12 cellular contexts compared by ENCODE assay signal in the genomic region with DNA sequence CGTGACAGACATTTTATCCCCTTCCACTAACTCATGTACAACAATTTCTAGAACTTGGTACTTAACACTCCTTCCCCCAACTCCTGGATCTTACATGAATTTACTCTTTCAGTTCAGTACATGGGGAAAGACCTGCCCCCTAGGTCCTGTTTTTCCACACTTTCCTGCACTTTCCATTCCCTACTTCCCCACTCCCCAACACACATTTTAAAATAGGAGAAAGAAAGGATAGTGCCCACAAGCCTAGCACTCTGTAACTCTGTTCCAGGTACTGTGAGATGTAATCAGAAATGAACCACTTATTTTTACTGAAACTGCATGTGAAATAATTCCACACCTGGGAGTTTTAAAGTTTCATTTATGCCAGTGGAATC. TPM values are rescaled to one million over a fixed set of nuclear protein-coding genes. Genes with fewer than 3 reads are reported as not detected.
A peak's percentile ranks its signal among the peaks of the same experiment; 100 is the strongest.
DNase-seq lines count a peak whose midpoint lies in the region; ATAC-seq and TF ChIP-seq lines count a peak whose summit lies in the region.
"Had no signal": no experiment of that assay in that cellular context is flagged by ENCODE, and none has a peak within 500 bp of the region (broad histone marks: within the 10 kb centered on the region; RNA-seq: fewer than 3 reads in every experiment).

No MANE protein-coding gene starts in this region.

- no peaks in the 10 kb centered on the region for H4K20me1 ChIP-seq in SK-N-SH (ENCODE audit: insufficient read depth)

- H3K9me3 ChIP-seq in SK-N-SH, result no peaks in the 10 kb centered on the region
- no peaks in the 10 kb centered on the region for H3K9me3 ChIP-seq in right lobe of liver
- no peaks in the 10 kb centered on the region for H3K9me3 ChIP-seq in suprapubic skin

- TF ChIP-seq POLR2A in right lobe of liver (IDR thresholded peaks at IDR 0.05), result no peak
- no peak for TF ChIP-seq POLR2A in suprapubic skin (IDR thresholded peaks at IDR 0.05)

- TF ChIP-seq CTCF in SK-N-SH (IDR thresholded peaks at IDR 0.05) (no peak), right lobe of liver (IDR thresholded peaks at IDR 0.05) (no peak), suprapubic skin (IDR thresholded peaks at IDR 0.05) (no peak)

- H3K4me2 ChIP-seq in SK-N-SH, result peak overlapping the region; percentile 90

- TF ChIP-seq EP300 in SK-N-SH (IDR thresholded peaks at IDR 0.05; ENCODE audit: borderline replicate concordance in 1 of 2, low read depth in 1 of 2, low read length in 1 of 2), result no peak
- no peak for TF ChIP-seq EP300 in suprapubic skin (IDR thresholded peaks at IDR 0.05)

- H3K4me3 ChIP-seq in SK-N-SH (ENCODE audit: low read depth in 2 of 2, low read length in 1 of 2) (peak overlapping the region; percentile 67 to 70), right lobe of liver (peak overlapping the region; percentile 77 to 82 (median 79)), suprapubic skin (peak overlapping the region; percentile 68)

- H3K36me3 ChIP-seq in SK-N-SH (replicated peaks in 1 of 2; ENCODE audit: control insufficient read depth in 1 of 2, insufficient read depth in 2 of 2, low read length in 1 of 2) (peaks cover 0 to 3% of the 10 kb centered on the region in 2 experiments), right lobe of liver (no peaks in the 10 kb centered on the region), suprapubic skin (no peaks in the 10 kb centered on the region)
- H3K36me3 ChIP-seq: MG63 had no signal

- CTCF ChIA-PET in SK-N-SH (lab: Yijun Ruan, JAX), result no interaction called here

- no peak for TF ChIP-seq RAD21 in SK-N-SH (IDR thresholded peaks at IDR 0.05; ENCODE audit: low read length)

- H3K27me3 ChIP-seq in SK-N-SH (ENCODE audit: insufficient read depth) (no peaks in the 10 kb centered on the region), right lobe of liver (no peaks in the 10 kb centered on the region), suprapubic skin (no peaks in the 10 kb centered on the region)
- H3K27me3 ChIP-seq: MG63 had no signal

- peaks cover 64% of the 10 kb centered on the region for H3K79me2 ChIP-seq in SK-N-SH (ENCODE audit: insufficient read depth)

- POLR2A ChIA-PET in SK-N-SH (lab: Yijun Ruan, JAX), result no interaction called here

- intact Hi-C loops in right lobe of liver (cut with DNase I), result no loop called here

- no peak overlapping the region for H2AFZ ChIP-seq in SK-N-SH (ENCODE audit: low read depth)

- no peak for DNase-seq in SK-N-SH
- DNase-seq in dermis blood vessel endothelial cell, result peak; percentile 35
- DNase-seq in right lobe of liver, result no peak
- no peak for DNase-seq in suprapubic skin (ENCODE audit: low spot score in 2 of 2)
- DNase-seq in NCI-H446 (lab: John Stamatoyannopoulos, UW), result no peak
- no peak for DNase-seq in occipital lobe (lab: John Stamatoyannopoulos, UW)
- no peak for DNase-seq in SKM-1 treated with dmso at 0.1 percent for 144 hours (lab: John Stamatoyannopoulos, UW; ENCODE audit: unreplicated experiment)
- DNase-seq: activated T-cell treated with anti-CD3 and anti-CD28 coated beads, Interleukin-2, amount 50 U/mL, for 48 hours; foreskin fibroblast; MG63; NCI-H2171 had no signal

- peak overlapping the region; percentile 92 to 93 for H3K27ac ChIP-seq in SK-N-SH (ENCODE audit: low read depth in 2 of 2, low read length in 1 of 2)
- H3K27ac ChIP-seq in right lobe of liver, result peak overlapping the region; percentile 90 to 93 (median 92)
- H3K27ac ChIP-seq in suprapubic skin, result peak overlapping the region; percentile 84

- peak overlapping the region; percentile 88 for H3K9ac ChIP-seq in SK-N-SH

- ATAC-seq in SK-N-SH treated with all-trans-retinoic acid at 6 μM for 48 hours (no peak), right lobe of liver (no peak)

- peaks cover 35% of the 10 kb centered on the region for H3F3A ChIP-seq in SK-N-SH (replicated peaks; ENCODE audit: insufficient read depth)

- no peaks in the 10 kb centered on the region for H3K9me2 ChIP-seq in SK-N-SH

- no peaks in the 10 kb centered on the region; a peak in 1 of 4 replicates for H3K4me1 ChIP-seq in SK-N-SH (ENCODE audit: control insufficient read depth in 1 of 2, insufficient read depth in 2 of 2, low read depth in 1 of 2, low read length in 1 of 2)
- peaks cover 0 to 38% (median 4%) of the 10 kb centered on the region in 4 donors for H3K4me1 ChIP-seq in right lobe of liver
- peaks cover 26% of the 10 kb centered on the region for H3K4me1 ChIP-seq in suprapubic skin

- WGBS in SK-N-SH (ENCODE audit: low lambda C conversion rate), result 16% methylated on average over 1 of the region's 1 CpG
- whole genome bisulfite sequencing in right lobe of liver (ENCODE audit: insufficient coverage, low coverage, low lambda C conversion rate, missing lambda C conversion rate), result 17% methylated on average over 1 of the region's 1 CpG
- 60% methylated on average over 1 of the region's 1 CpG for WGBS in suprapubic skin

TF ChIP-seq in SK-N-SH, 30 proteins besides CTCF, POLR2A, EP300 and RAD21:
- TF ChIP-seq RXRA (IDR thresholded peaks at IDR 0.05; ENCODE audit: borderline replicate concordance, low read depth), result no peak
- TF ChIP-seq TCF12 (IDR thresholded peaks at IDR 0.05), result no peak
- no peak for TF ChIP-seq FOXJ3 (CRISPR knock-in tag; IDR thresholded peaks at IDR 0.05)
- no peak for TF ChIP-seq ELF1 (IDR thresholded peaks at IDR 0.05)
- TF ChIP-seq GATA2 (CRISPR knock-in tag; IDR thresholded peaks at IDR 0.05), result no peak
- TF ChIP-seq, protein P1, sequence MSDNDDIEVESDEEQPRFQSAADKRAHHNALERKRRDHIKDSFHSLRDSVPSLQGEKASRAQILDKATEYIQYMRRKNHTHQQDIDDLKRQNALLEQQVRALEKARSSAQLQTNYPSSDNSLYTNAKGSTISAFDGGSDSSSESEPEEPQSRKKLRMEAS (IDR thresholded peaks at IDR 0.05; ENCODE audit: low read depth), result no peak
- no peak for TF ChIP-seq MEF2A (IDR thresholded peaks at IDR 0.05; ENCODE audit: borderline replicate concordance, low read depth)
- TF ChIP-seq GABPA (IDR thresholded peaks at IDR 0.05; ENCODE audit: low read depth), result no peak
- TF ChIP-seq, protein P2, sequence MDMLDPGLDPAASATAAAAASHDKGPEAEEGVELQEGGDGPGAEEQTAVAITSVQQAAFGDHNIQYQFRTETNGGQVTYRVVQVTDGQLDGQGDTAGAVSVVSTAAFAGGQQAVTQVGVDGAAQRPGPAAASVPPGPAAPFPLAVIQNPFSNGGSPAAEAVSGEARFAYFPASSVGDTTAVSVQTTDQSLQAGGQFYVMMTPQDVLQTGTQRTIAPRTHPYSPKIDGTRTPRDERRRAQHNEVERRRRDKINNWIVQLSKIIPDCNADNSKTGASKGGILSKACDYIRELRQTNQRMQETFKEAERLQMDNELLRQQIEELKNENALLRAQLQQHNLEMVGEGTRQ (IDR thresholded peaks at IDR 0.05; ENCODE audit: borderline replicate concordance, low read depth, low read length), result no peak
- TF ChIP-seq RFX5 (IDR thresholded peaks at IDR 0.05; ENCODE audit: low read length), result no peak

TF ChIP-seq in SK-N-SH treated with all-trans-retinoic acid at 6 μM for 48 hours, 23 proteins besides CTCF, POLR2A, EP300 and RAD21 (continues in another document):
- TF ChIP-seq, protein P3, sequence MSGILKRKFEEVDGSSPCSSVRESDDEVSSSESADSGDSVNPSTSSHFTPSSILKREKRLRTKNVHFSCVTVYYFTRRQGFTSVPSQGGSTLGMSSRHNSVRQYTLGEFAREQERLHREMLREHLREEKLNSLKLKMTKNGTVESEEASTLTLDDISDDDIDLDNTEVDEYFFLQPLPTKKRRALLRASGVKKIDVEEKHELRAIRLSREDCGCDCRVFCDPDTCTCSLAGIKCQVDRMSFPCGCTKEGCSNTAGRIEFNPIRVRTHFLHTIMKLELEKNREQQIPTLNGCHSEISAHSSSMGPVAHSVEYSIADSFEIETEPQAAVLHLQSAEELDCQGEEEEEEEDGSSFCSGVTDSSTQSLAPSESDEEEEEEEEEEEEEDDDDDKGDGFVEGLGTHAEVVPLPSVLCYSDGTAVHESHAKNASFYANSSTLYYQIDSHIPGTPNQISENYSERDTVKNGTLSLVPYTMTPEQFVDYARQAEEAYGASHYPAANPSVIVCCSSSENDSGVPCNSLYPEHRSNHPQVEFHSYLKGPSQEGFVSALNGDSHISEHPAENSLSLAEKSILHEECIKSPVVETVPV (CRISPR knock-in tag; IDR thresholded peaks at IDR 0.05), result no peak
- TF ChIP-seq GLIS3 (CRISPR knock-in tag; IDR thresholded peaks at IDR 0.05) (no peak), RARB (CRISPR knock-in tag; IDR thresholded peaks at IDR 0.05) (no peak), ZFP30 (CRISPR knock-in tag; IDR thresholded peaks at IDR 0.05) (no peak), ZFP3 (CRISPR knock-in tag; IDR thresholded peaks at IDR 0.05) (no peak), CSDC2 (CRISPR knock-in tag; IDR thresholded peaks at IDR 0.05) (no peak), ZNF8 (CRISPR knock-in tag; IDR thresholded peaks at IDR 0.05) (no peak), ARNTL (CRISPR knock-in tag; IDR thresholded peaks at IDR 0.05; ENCODE audit: borderline replicate concordance, low read depth) (no peak)
- TF ChIP-seq, protein P4, sequence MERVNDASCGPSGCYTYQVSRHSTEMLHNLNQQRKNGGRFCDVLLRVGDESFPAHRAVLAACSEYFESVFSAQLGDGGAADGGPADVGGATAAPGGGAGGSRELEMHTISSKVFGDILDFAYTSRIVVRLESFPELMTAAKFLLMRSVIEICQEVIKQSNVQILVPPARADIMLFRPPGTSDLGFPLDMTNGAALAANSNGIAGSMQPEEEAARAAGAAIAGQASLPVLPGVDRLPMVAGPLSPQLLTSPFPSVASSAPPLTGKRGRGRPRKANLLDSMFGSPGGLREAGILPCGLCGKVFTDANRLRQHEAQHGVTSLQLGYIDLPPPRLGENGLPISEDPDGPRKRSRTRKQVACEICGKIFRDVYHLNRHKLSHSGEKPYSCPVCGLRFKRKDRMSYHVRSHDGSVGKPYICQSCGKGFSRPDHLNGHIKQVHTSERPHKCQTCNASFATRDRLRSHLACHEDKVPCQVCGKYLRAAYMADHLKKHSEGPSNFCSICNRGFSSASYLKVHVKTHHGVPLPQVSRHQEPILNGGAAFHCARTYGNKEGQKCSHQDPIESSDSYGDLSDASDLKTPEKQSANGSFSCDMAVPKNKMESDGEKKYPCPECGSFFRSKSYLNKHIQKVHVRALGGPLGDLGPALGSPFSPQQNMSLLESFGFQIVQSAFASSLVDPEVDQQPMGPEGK (CRISPR knock-in tag; IDR thresholded peaks at IDR 0.05; ENCODE audit: borderline replicate concordance), result no peak

RNA-seq across cellular contexts. Expression of a gene that starts 1.4 kb away (rescaled TPM):
- 61.5 and 91.8 TPM in 2 replicates for polyA plus RNA-seq in SK-N-SH (2012; rRNA removed)
- polyA plus RNA-seq in SK-N-SH (2012; cell fraction: cytosol; rRNA removed), result 83.4 and 84.3 TPM in 2 replicates
- 78.5 and 178 TPM in 2 replicates for polyA plus RNA-seq in SK-N-SH (2012; cell fraction: nucleus; rRNA removed)
- total RNA-seq in dermis blood vessel endothelial cell (42.2 and 43.4 TPM in 2 replicates), right lobe of liver (100 to 1,000 TPM in 3 of 6 experiments, 10 to 100 TPM in 3; 49.6 to 114 (median 94.6) TPM), suprapubic skin (100 to 1,000 TPM in 1 of 4 donors, 10 to 100 TPM in 3; 56.6 to 147 (median 69.1) TPM), occipital lobe (28.2 TPM)
